Comparison of ENCODE assay signal across 8 cellular contexts in genomic region chr5:99032234-99033013, GRCh38.
DNase-seq lines count a peak whose midpoint lies in the region; ATAC-seq and TF ChIP-seq lines count a peak whose summit lies in the region.

No MANE protein-coding gene starts in this region.

- H3K27ac Mint-ChIP-seq in activated CD4-positive, alpha-beta T cell treated with anti-CD3 and anti-CD28 coated beads for 36 hours = peak overlapping the region; percentile 87
- peak overlapping the region; percentile 98 for H3K27ac Mint-ChIP-seq in T-helper 1 cell treated with Interleukin-12 subunit alpha and Interleukin-12 subunit beta and Interleukin-4 antibody, amounts not matched to agents 30 μg/mL and 1 μg/mL, for 36 hours

- no peaks in the 10 kb centered on the region for H3F3A ChIP-seq in Loucy (ENCODE audit: low read depth)

- H3K9me3 ChIP-seq in Loucy (ENCODE audit: insufficient read depth, low read depth, low read length) = no peaks in the 10 kb centered on the region
- H3K9me3 ChIP-seq in effector memory CD4-positive, alpha-beta T cell (ENCODE audit: control insufficient read depth, low read length) = no peaks in the 10 kb centered on the region
- no peaks in the 10 kb centered on the region for H3K9me3 ChIP-seq in testis

- H3K4me2 ChIP-seq in Loucy (ENCODE audit: low read depth, low read length, poor library complexity, severe bottlenecking) = peak overlapping the region; percentile 80

- H4K20me1 ChIP-seq in Loucy (ENCODE audit: insufficient read depth, low read length, poor library complexity, severe bottlenecking) = no peaks in the 10 kb centered on the region

- peaks cover 69% of the 10 kb centered on the region for H3K4me1 Mint-ChIP-seq in activated CD4-positive, alpha-beta T cell treated with anti-CD3 and anti-CD28 coated beads for 36 hours
- H3K4me1 Mint-ChIP-seq in T-helper 1 cell treated with Interleukin-12 subunit alpha and Interleukin-12 subunit beta and Interleukin-4 antibody, amounts not matched to agents 30 μg/mL and 1 μg/mL, for 36 hours (ENCODE audit: low read depth) = peaks cover 48% of the 10 kb centered on the region

- H3K27me3 ChIP-seq in Loucy (ENCODE audit: insufficient read depth, low read length, poor library complexity, severe bottlenecking) (no peaks in the 10 kb centered on the region), testis (no peaks in the 10 kb centered on the region)
- no peaks in the 10 kb centered on the region for H3K27me3 ChIP-seq in effector memory CD4-positive, alpha-beta T cell (replicated peaks; ENCODE audit: control insufficient read depth, insufficient read depth, low read length, poor library complexity, severe bottlenecking)

- TF ChIP-seq CTCF in Loucy (conservative IDR thresholded peaks at IDR 0.05; ENCODE audit: low read length) (peak; percentile 62), testis (IDR thresholded peaks at IDR 0.05) (peak; percentile 35 to 66 (median 63))

- H3K9ac ChIP-seq in Loucy (ENCODE audit: low read depth, low read length, poor library complexity, severe bottlenecking) = peak overlapping the region; percentile 61

- H3K36me3 ChIP-seq in Loucy (ENCODE audit: insufficient read depth, low read length) (no peaks in the 10 kb centered on the region), testis (ENCODE audit: low read depth, missing control alignments) (no peaks in the 10 kb centered on the region)
- no peaks in the 10 kb centered on the region for H3K36me3 ChIP-seq in effector memory CD4-positive, alpha-beta T cell (ENCODE audit: control insufficient read depth, insufficient read depth, low read length)

- H3K9me3 Mint-ChIP-seq in activated CD4-positive, alpha-beta T cell treated with anti-CD3 and anti-CD28 coated beads for 36 hours (ENCODE audit: low read depth) = no peaks in the 10 kb centered on the region
- no peaks in the 10 kb centered on the region for H3K9me3 Mint-ChIP-seq in T-helper 1 cell treated with Interleukin-12 subunit alpha and Interleukin-12 subunit beta and Interleukin-4 antibody, amounts not matched to agents 30 μg/mL and 1 μg/mL, for 36 hours

- peak; percentile 58 for DNase-seq in activated CD4-positive, alpha-beta T cell treated with anti-CD3 and anti-CD28 coated beads for 36 hours
- no peak for DNase-seq in activated CD4-positive, alpha-beta T cell treated with anti-CD3 and anti-CD28 coated beads for 1 hour
- DNase-seq in H4 (ENCODE audit: low spot score) (peak; percentile 85), lung microvascular endothelial cell (ENCODE audit: low read depth in 2 of 2) (peak; percentile 84 to 89), testis (peak; percentile 79)
- peak in 1 of 3 donors; percentile 2 for DNase-seq in effector memory CD4-positive, alpha-beta T cell

- peak overlapping the region; percentile 69 for H3K4me3 Mint-ChIP-seq in activated CD4-positive, alpha-beta T cell treated with anti-CD3 and anti-CD28 coated beads for 36 hours
- peak overlapping the region; percentile 88 for H3K4me3 Mint-ChIP-seq in T-helper 1 cell treated with Interleukin-12 subunit alpha and Interleukin-12 subunit beta and Interleukin-4 antibody, amounts not matched to agents 30 μg/mL and 1 μg/mL, for 36 hours

- H3K36me3 Mint-ChIP-seq in activated CD4-positive, alpha-beta T cell treated with anti-CD3 and anti-CD28 coated beads for 36 hours (ENCODE audit: low read depth) = peaks cover 4% of the 10 kb centered on the region
- H3K36me3 Mint-ChIP-seq in T-helper 1 cell treated with Interleukin-12 subunit alpha and Interleukin-12 subunit beta and Interleukin-4 antibody, amounts not matched to agents 30 μg/mL and 1 μg/mL, for 36 hours (ENCODE audit: low read depth) = peaks cover 4% of the 10 kb centered on the region

- no peaks in the 10 kb centered on the region for H3K27me3 Mint-ChIP-seq in activated CD4-positive, alpha-beta T cell treated with anti-CD3 and anti-CD28 coated beads for 36 hours
- no peaks in the 10 kb centered on the region for H3K27me3 Mint-ChIP-seq in T-helper 1 cell treated with Interleukin-12 subunit alpha and Interleukin-12 subunit beta and Interleukin-4 antibody, amounts not matched to agents 30 μg/mL and 1 μg/mL, for 36 hours (ENCODE audit: low read depth)

- no peaks in the 10 kb centered on the region for H3K79me2 ChIP-seq in Loucy (ENCODE audit: insufficient read depth, low read length)

- peak overlapping the region; percentile 71 for H3K27ac ChIP-seq in effector memory CD4-positive, alpha-beta T cell (ENCODE audit: insufficient read depth, low read length, poor library complexity, severe bottlenecking)
- H3K27ac ChIP-seq in testis = no peak overlapping the region

- POLR2A ChIA-PET in activated CD4-positive, alpha-beta T cell treated with anti-CD3 and anti-CD28 coated beads for 36 hours (lab: Charles Lee) = no interaction called here

- no peak for TF ChIP-seq POLR2A in testis (IDR thresholded peaks at IDR 0.05)

- no peaks in the 10 kb centered on the region for H3K9me2 ChIP-seq in Loucy (replicated peaks; ENCODE audit: low read depth, low read length)

- WGBS in testis, 2 donors = 48 to 61% methylated on average over 7 of the region's 7 CpGs

- CTCF ChIA-PET in activated CD4-positive, alpha-beta T cell treated with anti-CD3 and anti-CD28 coated beads for 36 hours (lab: Charles Lee) = interaction anchor here (0.7 to 1.5 kb wide), 8 partner anchors 12 to 170 kb away, joined by 3 to 5 read pairs (median 3); no protein-coding TSS in a partner anchor

- H3K4me3 ChIP-seq in Loucy (ENCODE audit: low read length, poor library complexity, severe bottlenecking) = peak overlapping the region; percentile 75
- H3K4me3 ChIP-seq in effector memory CD4-positive, alpha-beta T cell (ENCODE audit: insufficient read depth, low read depth, low read length, poor library complexity, severe bottlenecking) = peak overlapping the region; percentile 52
- no peak overlapping the region for H3K4me3 ChIP-seq in testis

- intact Hi-C loops in activated CD4-positive, alpha-beta T cell treated with anti-CD3 and anti-CD28 coated beads for 36 hours (cut with DNase I, micrococcal nuclease) = loop anchor here (1.0 to 2.0 kb wide), 4 partner anchors 105 to 261 kb away; partner anchors contain the start of gene RGMB (in 1 of the 2)
- intact Hi-C loops in testis (cut with DNase I; ENCODE audit: low total_unique reads) = loop anchor here (5.0 kb wide), 1 partner anchor 125 kb away; no protein-coding TSS in a partner anchor

- H3K4me1 ChIP-seq in Loucy (ENCODE audit: insufficient read depth, low read length, poor library complexity, severe bottlenecking) (peaks cover 14% of the 10 kb centered on the region), testis (no peaks in the 10 kb centered on the region)
- peaks cover 4% of the 10 kb centered on the region for H3K4me1 ChIP-seq in effector memory CD4-positive, alpha-beta T cell (ENCODE audit: control insufficient read depth, insufficient read depth, low read length, poor library complexity, severe bottlenecking)

- H2AFZ ChIP-seq in Loucy (ENCODE audit: low read length) = peak overlapping the region; percentile 92

- peak; percentile 22 for ATAC-seq in activated CD4-positive, alpha-beta T cell treated with anti-CD3 and anti-CD28 coated beads for 36 hours

Comparison
In these comparisons a context has a peak if more than half of its experiments do, and no peak if none do; other contexts are left out.
1. H3K4me3 ChIP-seq: peak in Loucy (single experiment) and effector memory CD4-positive, alpha-beta T cell (single experiment); none in testis (0 of 2).